24 cellular contexts compared by ENCODE assay signal in genomic region chr17:77594416-77595209, GRCh38.
DNase-seq lines count a peak whose midpoint lies in the region; ATAC-seq, FAIRE-seq and TF ChIP-seq lines count a peak whose summit lies in the region.
"Had no signal": no experiment of that assay in that cellular context is flagged by ENCODE, and none has a peak within 500 bp of the region (broad histone marks: within the 10 kb centered on the region; RNA-seq: fewer than 3 reads in every experiment).

No MANE protein-coding gene starts in this region.

- H3K27ac ChIP-seq in K562 (ENCODE audit: extremely low read depth, low read depth, low read length) (no peak overlapping the region), upper lobe of right lung (no peak overlapping the region)
- H3K27ac ChIP-seq: cardiac muscle cell, dorsolateral prefrontal cortex, parathyroid adenoma, vagina had no signal

- intact Hi-C loops in K562 (cut with micrococcal nuclease), result no loop called here
- intact Hi-C loops in upper lobe of right lung (cut with DNase I), result no loop called here

- no peak for TF ChIP-seq EP300 in K562 (IDR thresholded peaks at IDR 0.05; ENCODE audit: low read length)

- TF ChIP-seq CTCF in K562 (IDR thresholded peaks at IDR 0.05 in 2 of 3, conservative IDR thresholded peaks at IDR 0.05 in 1 of 3; ENCODE audit: insufficient read depth in 2 of 3, low read depth in 1 of 3, low read length in 3 of 3) (no peak), upper lobe of right lung (IDR thresholded peaks at IDR 0.05) (no peak)

- H3K9ac ChIP-seq in K562 (ENCODE audit: insufficient read depth in 1 of 2, low read depth in 2 of 2, low read length in 2 of 2), result no peak overlapping the region
- H3K9ac ChIP-seq: parathyroid adenoma had no signal

- no peak overlapping the region for H3K4me2 ChIP-seq in K562 (ENCODE audit: insufficient read depth, low read length)

- no peak overlapping the region for H2AFZ ChIP-seq in K562 (ENCODE audit: low read depth, low read length)
- H2AFZ ChIP-seq: parathyroid adenoma had no signal

- H3K36me3 ChIP-seq in K562 (ENCODE audit: control insufficient read depth, insufficient read depth, low read length) (no peaks in the 10 kb centered on the region), upper lobe of right lung (no peaks in the 10 kb centered on the region)
- H3K36me3 ChIP-seq: cardiac muscle cell, HAP-1, vagina had no signal

- WGBS in K562 (ENCODE audit: insufficient coverage, low coverage, missing lambda C conversion rate), result 1% methylated on average over 7 of the region's 7 CpGs

- H3K9me1 ChIP-seq in K562 (ENCODE audit: control insufficient read depth, insufficient read depth, low read length), result no peaks in the 10 kb centered on the region

- H3K36me3 Mint-ChIP-seq in activated naive CD4-positive, alpha-beta T cell treated with anti-CD3 and anti-CD28 coated beads, Interleukin-2, amount 10 ng/mL, durations not matched to agents 7 days and 5 days, result no peaks in the 10 kb centered on the region
- H3K36me3 Mint-ChIP-seq: memory B cell; naive thymus-derived CD8-positive, alpha-beta T cell had no signal

- POLR2A ChIA-PET in K562 (lab: Yijun Ruan, JAX), result interaction anchor here (0.6 kb wide), 2 partner anchors 9 to 328 kb away, joined by 3 to 4 read pairs; no protein-coding TSS in a partner anchor

- FAIRE-seq in K562 (lab: Jason Lieb, UNC), result no peak

- H4K20me1 ChIP-seq in K562 (replicated peaks; ENCODE audit: control insufficient read depth, insufficient read depth, low read length), result peaks cover 11% of the 10 kb centered on the region

- in situ Hi-C loops in K562 (cut with MboI), result no loop called here

- H3K4me1 ChIP-seq in K562 (replicated peaks in 1 of 2; ENCODE audit: control insufficient read depth in 2 of 2, insufficient read depth in 2 of 2, low read length in 2 of 2), result no peaks in the 10 kb centered on the region
- no peaks in the 10 kb centered on the region for H3K4me1 ChIP-seq in upper lobe of right lung
- H3K4me1 ChIP-seq: HAP-1, parathyroid adenoma, vagina had no signal

- CTCF ChIA-PET in activated naive CD4-positive, alpha-beta T cell treated with anti-CD3 and anti-CD28 coated beads, Interleukin-2, amount 10 ng/mL, durations not matched to agents 7 days and 5 days (lab: Charles Lee), result interaction anchor here (1.1 kb wide), 1 partner anchor 419 kb away, joined by 3 read pairs; no protein-coding TSS in a partner anchor
- CTCF ChIA-PET in K562 (lab: Yijun Ruan, JAX; ENCODE audit: low intra/inter-chr PET ratio), result no interaction called here

- ATAC-seq in K562, result no peak
- no peak for ATAC-seq in upper lobe of right lung
- ATAC-seq in GM18511 (IDR thresholded peaks at IDR 0.05; ENCODE audit: unreplicated experiment), result no peak
- ATAC-seq: naive thymus-derived CD8-positive, alpha-beta T cell; SK-N-SH treated with all-trans-retinoic acid at 6 μM for 48 hours had no signal

- H3K9me3 ChIP-seq in K562 (replicated peaks; ENCODE audit: control insufficient read depth, insufficient read depth, low read depth, low read length) (no peaks in the 10 kb centered on the region), upper lobe of right lung (no peaks in the 10 kb centered on the region)
- H3K9me3 ChIP-seq: HAP-1, vagina had no signal

- H3K9me3 Mint-ChIP-seq in activated naive CD4-positive, alpha-beta T cell treated with anti-CD3 and anti-CD28 coated beads, Interleukin-2, amount 10 ng/mL, durations not matched to agents 7 days and 5 days, result no peaks in the 10 kb centered on the region
- H3K9me3 Mint-ChIP-seq: CD4-positive, CD25-positive, alpha-beta regulatory T cell; memory B cell; naive thymus-derived CD8-positive, alpha-beta T cell had no signal

- no peaks in the 10 kb centered on the region for H3K79me2 ChIP-seq in K562 (ENCODE audit: control insufficient read depth, insufficient read depth, low read length)
- H3K79me2 ChIP-seq: parathyroid adenoma had no signal

- TF ChIP-seq RAD21 in K562 (CRISPR knock-in tag; conservative IDR thresholded peaks at IDR 0.05 in 1 of 2, IDR thresholded peaks at IDR 0.05 in 1 of 2), result no peak

- no TSS peak for BruUV-seq in K562 (replicated peaks; lab: Mats Ljungman, UMichigan)

- H3K27me3 ChIP-seq in K562 (ENCODE audit: control insufficient read depth in 2 of 2, insufficient read depth in 2 of 2, low read length in 2 of 2) (peaks cover 47 to 69% of the 10 kb centered on the region in 2 experiments), upper lobe of right lung (no peaks in the 10 kb centered on the region)
- H3K27me3 ChIP-seq: cardiac muscle cell, vagina had no signal

- peaks cover 89% of the 10 kb centered on the region for H3K27me3 Mint-ChIP-seq in activated naive CD4-positive, alpha-beta T cell treated with anti-CD3 and anti-CD28 coated beads, Interleukin-2, amount 10 ng/mL, durations not matched to agents 7 days and 5 days
- H3K27me3 Mint-ChIP-seq: naive thymus-derived CD8-positive, alpha-beta T cell had no signal

- peaks cover 20% of the 10 kb centered on the region for H3K4me1 Mint-ChIP-seq in activated naive CD4-positive, alpha-beta T cell treated with anti-CD3 and anti-CD28 coated beads, Interleukin-2, amount 10 ng/mL, durations not matched to agents 7 days and 5 days
- H3K4me1 Mint-ChIP-seq: memory B cell had no signal

- H3K4me3 Mint-ChIP-seq in activated naive CD4-positive, alpha-beta T cell treated with anti-CD3 and anti-CD28 coated beads, Interleukin-2, amount 10 ng/mL, durations not matched to agents 7 days and 5 days, result no peak overlapping the region
- H3K4me3 Mint-ChIP-seq: CD4-positive, CD25-positive, alpha-beta regulatory T cell; memory B cell had no signal

- H3K4me3 ChIP-seq in K562 (no peak overlapping the region), upper lobe of right lung (no peak overlapping the region)
- H3K4me3 ChIP-seq: cardiac muscle cell, dorsolateral prefrontal cortex, HAP-1, vagina had no signal

- H3K27ac Mint-ChIP-seq in activated naive CD4-positive, alpha-beta T cell treated with anti-CD3 and anti-CD28 coated beads, Interleukin-2, amount 10 ng/mL, durations not matched to agents 7 days and 5 days, result no peak overlapping the region
- H3K27ac Mint-ChIP-seq: memory B cell had no signal

- TF ChIP-seq POLR2A in K562 (conservative IDR thresholded peaks at IDR 0.05), result no peak

- peak; percentile 56 for DNase-seq in activated naive CD4-positive, alpha-beta T cell treated with anti-CD3 and anti-CD28 coated beads, Interleukin-2, amount 10 ng/mL, durations not matched to agents 7 days and 5 days
- no peak for DNase-seq in activated naive CD4-positive, alpha-beta T cell treated with Interleukin-2 at 50 U/mL for 16 hours
- DNase-seq in NCI-H82 treated with DMSO at 0.1 percent for 48 hours (lab: John Stamatoyannopoulos, UW; ENCODE audit: unreplicated experiment), result peak; percentile 39
- no peak for DNase-seq in K562 (ENCODE audit: extremely low read depth in 1 of 4, low spot score in 3 of 4)
- DNase-seq in upper lobe of right lung, result peak; percentile 26
- DNase-seq in SKM-1 (lab: John Stamatoyannopoulos, UW; ENCODE audit: unreplicated experiment), result no peak
- DNase-seq in SHP77 treated with DMSO at 0.1 percent for 48 hours (lab: John Stamatoyannopoulos, UW), result no peak
- DNase-seq: activated CD4-positive, CD25-positive, alpha-beta regulatory T cell treated with anti-CD3 and anti-CD28 coated beads, Interleukin-2, amount 50 U/mL, for 72 hours; amniotic stem cell; DMS153; foreskin melanocyte; NCI-H1694 treated with DMSO at 0.1 percent for 48 hours; NK-92 treated with Interleukin-12 subunit alpha and Interleukin-12 subunit beta, amount 100 ng/mL, for 24 hours; stimulated activated CD4-positive, alpha-beta T cell treated with anti-CD3 and anti-CD28 coated beads, Interleukin-4, amount 100 ng/mL, for 1 hour had no signal

TF ChIP-seq in K562, 482 proteins besides CTCF, POLR2A, EP300 and RAD21:
- TF ChIP-seq ZBTB34 (CRISPR knock-in tag; IDR thresholded peaks at IDR 0.05) (no peak), NRF1 (conservative IDR thresholded peaks at IDR 0.05 in 1 of 2, IDR thresholded peaks at IDR 0.05 in 1 of 2) (0 out of 4 replicates have a peak, but pooled peaks of 1 of the 2 experiments have one; percentile 14), PRMT5 (CRISPR knock-in tag; IDR thresholded peaks at IDR 0.05) (no peak), TEAD2 (tag; IDR thresholded peaks at IDR 0.05) (no peak), PKNOX1 (IDR thresholded peaks at IDR 0.05) (0 out of 2 replicates have a peak, but pooled peaks have one; percentile 12), TRIM28 (IDR thresholded peaks at IDR 0.05) (no peak), THRB (CRISPR knock-in tag; conservative IDR thresholded peaks at IDR 0.05) (no peak)

Comparison
In these comparisons a context has a peak if more than half of its experiments do, and no peak if none do; other contexts are left out.
1. DNase-seq: peak in activated naive CD4-positive, alpha-beta T cell treated with anti-CD3 and anti-CD28 coated beads, Interleukin-2, amount 10 ng/mL, durations not matched to agents 7 days and 5 days (single experiment), NCI-H82 treated with DMSO at 0.1 percent for 48 hours (single experiment) and upper lobe of right lung (single experiment); none in activated naive CD4-positive, alpha-beta T cell treated with Interleukin-2 at 50 U/mL for 16 hours (single experiment), K562 (0 of 4), SKM-1 (single experiment) and SHP77 treated with DMSO at 0.1 percent for 48 hours (single experiment).